10 cellular contexts compared by ENCODE assay signal in genomic region chr9:137156567-137157375, GRCh38. TPM values are rescaled to one million over a fixed set of nuclear protein-coding genes. Genes with fewer than 3 reads are reported as not detected.
A peak's percentile ranks its signal among the peaks of the same experiment; 100 is the strongest.
DNase-seq lines count a peak whose midpoint lies in the region; ATAC-seq, FAIRE-seq and TF ChIP-seq lines count a peak whose summit lies in the region.
"Had no signal": no experiment of that assay in that cellular context is flagged by ENCODE, and none has a peak within 500 bp of the region (broad histone marks: within the 10 kb centered on the region; RNA-seq: fewer than 3 reads in every experiment).

No MANE protein-coding gene starts in this region.

- dilution Hi-C loops in keratinocyte (cut with MboI; ENCODE audit: extremely low pct_ligation_motif_present, low sequenced_read_pairs): no loop called here

- H3K4me3 Mint-ChIP-seq in activated naive CD8-positive, alpha-beta T cell treated with anti-CD3 and anti-CD28 coated beads for 36 hours: peak overlapping the region; percentile 11

- in situ Hi-C loops in ACHN (cut with HindIII; ENCODE audit: low pct_ligation_motif_present, low pct_unique_long_range_greater_than_20kb, low sequenced_read_pairs): no loop called here

- no peaks in the 10 kb centered on the region for H3K36me3 ChIP-seq in PC-3 (ENCODE audit: low read depth, low read length)
- no peaks in the 10 kb centered on the region for H3K36me3 ChIP-seq in keratinocyte (ENCODE audit: control insufficient read depth in 2 of 2, extremely low read depth in 1 of 2, insufficient read depth in 2 of 2, low read length in 2 of 2)

- H3K27me3 ChIP-seq in PC-3 (ENCODE audit: low read length) (peaks cover 17% of the 10 kb centered on the region), keratinocyte (ENCODE audit: control insufficient read depth, extremely low read depth, insufficient read depth, low read length) (peaks cover 52% of the 10 kb centered on the region)

- H3F3A ChIP-seq in PC-3 (ENCODE audit: low read length, unreplicated experiment): no peaks in the 10 kb centered on the region

- H3K27me3 Mint-ChIP-seq in activated naive CD8-positive, alpha-beta T cell treated with anti-CD3 and anti-CD28 coated beads for 36 hours: peaks cover 55% of the 10 kb centered on the region

- ATAC-seq in PC-3 (peak; percentile 65), GM21619 (IDR thresholded peaks at IDR 0.05; ENCODE audit: unreplicated experiment) (no peak)

- intact Hi-C loops in PC-3 (cut with micrococcal nuclease): no loop called here

- peak; percentile 48 for DNase-seq in EH (ENCODE audit: low read depth)
- peak; percentile 39 for DNase-seq in PC-3
- DNase-seq in activated naive CD8-positive, alpha-beta T cell treated with anti-CD3 and anti-CD28 coated beads for 36 hours: peak; percentile 66
- DNase-seq in keratinocyte (ENCODE audit: low read depth, low spot score): peak; percentile 33
- peak; percentile 61 to 74 for DNase-seq in stimulated activated CD8-positive, alpha-beta memory T cell treated with anti-CD3 and anti-CD28 coated beads, Interleukin-7, amount 100 ng/mL, for 4 hours (ENCODE audit: low read depth in 2 of 2)
- no peak for DNase-seq in ACHN
- no peak for DNase-seq in superior temporal gyrus (ENCODE audit: extremely low spot score)

- no peaks in the 10 kb centered on the region for H3K9me3 ChIP-seq in PC-3 (ENCODE audit: low read length)
- H3K9me3 ChIP-seq in keratinocyte (ENCODE audit: control insufficient read depth, low read depth, low read length): no peaks in the 10 kb centered on the region

- H3K9ac ChIP-seq in PC-3 (ENCODE audit: low read length) (no peak overlapping the region), keratinocyte (ENCODE audit: control insufficient read depth, extremely low read depth, insufficient read depth, low read length) (peak overlapping the region; percentile 15)

- H4K20me1 ChIP-seq in PC-3 (ENCODE audit: low read length) (no peaks in the 10 kb centered on the region), keratinocyte (ENCODE audit: control insufficient read depth, extremely low read depth, insufficient read depth, low read length) (no peaks in the 10 kb centered on the region)

- no peak overlapping the region for H3K27ac Mint-ChIP-seq in activated naive CD8-positive, alpha-beta T cell treated with anti-CD3 and anti-CD28 coated beads for 36 hours

- H3K79me2 ChIP-seq in PC-3 (ENCODE audit: low read length) (no peaks in the 10 kb centered on the region), keratinocyte (ENCODE audit: control insufficient read depth, insufficient read depth, low read length) (no peaks in the 10 kb centered on the region)

- H3K9me2 ChIP-seq in PC-3 (replicated peaks; ENCODE audit: low read length): no peaks in the 10 kb centered on the region

- POLR2A ChIA-PET in PC-3 (lab: Charles Lee; ENCODE audit: unreplicated experiment): no interaction called here

- H3K4me2 ChIP-seq in PC-3 (ENCODE audit: low read length): peak overlapping the region; percentile 70
- peak overlapping the region; percentile 76 for H3K4me2 ChIP-seq in keratinocyte (ENCODE audit: control insufficient read depth, extremely low read depth, insufficient read depth, low read depth, low read length)

- no peak for TF ChIP-seq CTCF in PC-3 (conservative IDR thresholded peaks at IDR 0.05; ENCODE audit: low read depth, low read length)
- no peak for TF ChIP-seq CTCF in keratinocyte (optimal IDR thresholded peaks at IDR 0.05 in 1 of 3, IDR thresholded peaks at IDR 0.05 in 1 of 3, conservative IDR thresholded peaks at IDR 0.05 in 1 of 3; ENCODE audit: extremely low read depth in 1 of 3, insufficient read depth in 2 of 3, low read length in 3 of 3)

- peak overlapping the region; percentile 38; the same call in 1 of the 2 replicates for H2AFZ ChIP-seq in PC-3 (ENCODE audit: low read length)
- peak overlapping the region; percentile 80 for H2AFZ ChIP-seq in keratinocyte (ENCODE audit: control insufficient read depth, low read length)

- H3K36me3 Mint-ChIP-seq in activated naive CD8-positive, alpha-beta T cell treated with anti-CD3 and anti-CD28 coated beads for 36 hours: no peaks in the 10 kb centered on the region

- no peaks in the 10 kb centered on the region for H3K9me3 Mint-ChIP-seq in activated naive CD8-positive, alpha-beta T cell treated with anti-CD3 and anti-CD28 coated beads for 36 hours

- peak overlapping the region; percentile 31 for H3K4me3 ChIP-seq in PC-3 (ENCODE audit: low read length)
- H3K4me3 ChIP-seq in keratinocyte (ENCODE audit: control insufficient read depth in 2 of 3, extremely low read depth in 1 of 3, insufficient read depth in 2 of 3, low read depth in 1 of 3, low read length in 3 of 3): peak overlapping the region in 1 of 3 experiments; percentile 40

- H3K27ac ChIP-seq in PC-3 (ENCODE audit: low read length) (no peak overlapping the region), keratinocyte (ENCODE audit: control insufficient read depth, insufficient read depth, low read length) (no peak overlapping the region)

- CTCF ChIA-PET in PC-3 (lab: Charles Lee): interaction anchor here (0.6 to 0.8 kb wide), 3 partner anchors 53 to 71 kb away, joined by 3 to 7 read pairs (median 3); partner anchors contain the start of gene RNF224

- no peaks in the 10 kb centered on the region for H3K9me1 ChIP-seq in keratinocyte (ENCODE audit: control insufficient read depth, extremely low read depth, insufficient read depth, low read length)

- H3K4me1 Mint-ChIP-seq in activated naive CD8-positive, alpha-beta T cell treated with anti-CD3 and anti-CD28 coated beads for 36 hours: peaks cover 13% of the 10 kb centered on the region

- H3K4me1 ChIP-seq in PC-3 (ENCODE audit: insufficient read depth, low read length): no peaks in the 10 kb centered on the region; the same call in 1 of the 2 replicates
- H3K4me1 ChIP-seq in keratinocyte (ENCODE audit: control insufficient read depth, extremely low read depth, insufficient read depth, low read length): peaks cover 4% of the 10 kb centered on the region

- no peak for FAIRE-seq in keratinocyte (lab: Jason Lieb, UNC)

- BruUV-seq in PC-3 (replicated peaks; lab: Mats Ljungman, UMichigan): no TSS peak

RNA-seq across cellular contexts. Expression of gene LRRC26, which starts 13.1 kb away (rescaled TPM):
- 0.40 and 2.0 TPM in 2 replicates for total RNA-seq in PC-3 (2014; rRNA removed)
- not detected for total RNA-seq in activated naive CD8-positive, alpha-beta T cell treated with anti-CD3 and anti-CD28 coated beads for 36 hours
- not detected in 3 replicates for polyA plus RNA-seq in keratinocyte
- not detected for polyA plus RNA-seq in keratinocyte (2011; ENCODE audit: low read depth)
- polyA plus RNA-seq in keratinocyte (2011; cell fraction: cytosol; rRNA removed): not detected in 2 replicates
- not detected in 2 replicates for polyA plus RNA-seq in keratinocyte (2011; cell fraction: nucleus; rRNA removed)
- polyA plus RNA-seq in keratinocyte (2012; ENCODE audit: low replicate concordance): not detected in 2 replicates
- polyA minus RNA-seq in keratinocyte: not detected in 3 replicates
- not detected for polyA minus RNA-seq in keratinocyte (2011; cell fraction: cytosol; rRNA and poly(A)+ RNA removed)
- not detected in 2 replicates for polyA minus RNA-seq in keratinocyte (2011; cell fraction: nucleus; rRNA and poly(A)+ RNA removed)
- total RNA-seq: NCI-H460, skeletal muscle tissue had no signal

RNA-seq across cellular contexts. Expression of gene TMEM210, which starts 15.1 kb away (rescaled TPM):
- not detected in 2 replicates for total RNA-seq in PC-3 (2014; rRNA removed)
- total RNA-seq in activated naive CD8-positive, alpha-beta T cell treated with anti-CD3 and anti-CD28 coated beads for 36 hours: not detected
- not detected in 3 replicates for polyA plus RNA-seq in keratinocyte
- not detected for polyA plus RNA-seq in keratinocyte (2011; ENCODE audit: low read depth)
- not detected in 2 replicates for polyA plus RNA-seq in keratinocyte (2011; cell fraction: cytosol; rRNA removed)
- not detected in 2 replicates for polyA plus RNA-seq in keratinocyte (2011; cell fraction: nucleus; rRNA removed)
- polyA plus RNA-seq in keratinocyte (2012; ENCODE audit: low replicate concordance): not detected in 2 replicates
- polyA minus RNA-seq in keratinocyte: not detected in 3 replicates
- not detected for polyA minus RNA-seq in keratinocyte (2011; cell fraction: cytosol; rRNA and poly(A)+ RNA removed)
- not detected in 2 replicates for polyA minus RNA-seq in keratinocyte (2011; cell fraction: nucleus; rRNA and poly(A)+ RNA removed)
- total RNA-seq: NCI-H460, skeletal muscle tissue had no signal

RNA-seq across cellular contexts. Expression of gene GRIN1, which starts 17.8 kb away (rescaled TPM):
- 0.11 TPM in 1 of 2 replicates, not detected in the other for total RNA-seq in PC-3 (2014; rRNA removed)
- not detected for total RNA-seq in activated naive CD8-positive, alpha-beta T cell treated with anti-CD3 and anti-CD28 coated beads for 36 hours
- polyA plus RNA-seq in keratinocyte: 0.03 to 0.26 TPM (median 0.03 TPM) in 3 replicates
- not detected for polyA plus RNA-seq in keratinocyte (2011; ENCODE audit: low read depth)
- polyA plus RNA-seq in keratinocyte (2011; cell fraction: cytosol; rRNA removed): 0.06 TPM in 2 replicates
- polyA plus RNA-seq in keratinocyte (2011; cell fraction: nucleus; rRNA removed): 0.09 and 0.82 TPM in 2 replicates
- 0.05 and 0.34 TPM in 2 replicates for polyA plus RNA-seq in keratinocyte (2012; ENCODE audit: low replicate concordance)
- 0.16 TPM in 1 of 3 replicates, not detected in the others for polyA minus RNA-seq in keratinocyte
- not detected for polyA minus RNA-seq in keratinocyte (2011; cell fraction: cytosol; rRNA and poly(A)+ RNA removed)
- polyA minus RNA-seq in keratinocyte (2011; cell fraction: nucleus; rRNA and poly(A)+ RNA removed): 0.42 TPM in 1 of 2 replicates, not detected in the other
- total RNA-seq: NCI-H460, skeletal muscle tissue had no signal

RNA-seq across cellular contexts. Expression of gene ANAPC2, which starts 31.6 kb away (rescaled TPM):
- 21.6 and 30.2 TPM in 2 replicates for total RNA-seq in PC-3 (2014; rRNA removed)
- total RNA-seq in activated naive CD8-positive, alpha-beta T cell treated with anti-CD3 and anti-CD28 coated beads for 36 hours: 10 to 100 TPM; 42.6 to 48.3 TPM
- 11.9 to 24.0 TPM (median 13.8 TPM) in 3 replicates for polyA plus RNA-seq in keratinocyte
- 21.5 TPM for polyA plus RNA-seq in keratinocyte (2011; ENCODE audit: low read depth)
- polyA plus RNA-seq in keratinocyte (2011; cell fraction: cytosol; rRNA removed): 3.5 and 7.7 TPM in 2 replicates
- polyA plus RNA-seq in keratinocyte (2011; cell fraction: nucleus; rRNA removed): 61.6 and 81.3 TPM in 2 replicates
- polyA plus RNA-seq in keratinocyte (2012; ENCODE audit: low replicate concordance): 16.2 and 18.6 TPM in 2 replicates
- polyA minus RNA-seq in keratinocyte: 14.4 to 24.1 TPM (median 15.5 TPM) in 3 replicates
- 52.2 TPM for polyA minus RNA-seq in keratinocyte (2011; cell fraction: cytosol; rRNA and poly(A)+ RNA removed)
- polyA minus RNA-seq in keratinocyte (2011; cell fraction: nucleus; rRNA and poly(A)+ RNA removed): 23.4 and 24.1 TPM in 2 replicates

RNA-seq across cellular contexts. Expression of gene SSNA1, which starts 31.7 kb away (rescaled TPM):
- total RNA-seq in PC-3 (2014; rRNA removed): 123 and 148 TPM in 2 replicates
- total RNA-seq in activated naive CD8-positive, alpha-beta T cell treated with anti-CD3 and anti-CD28 coated beads for 36 hours: 10 to 100 TPM; 78.1 to 80.1 TPM
- 45.3 to 63.2 TPM (median 56.7 TPM) in 3 replicates for polyA plus RNA-seq in keratinocyte
- polyA plus RNA-seq in keratinocyte (2011; ENCODE audit: low read depth): 29.9 TPM
- 29.0 and 62.0 TPM in 2 replicates for polyA plus RNA-seq in keratinocyte (2011; cell fraction: cytosol; rRNA removed)
- polyA plus RNA-seq in keratinocyte (2011; cell fraction: nucleus; rRNA removed): 19.6 and 21.1 TPM in 2 replicates
- polyA plus RNA-seq in keratinocyte (2012; ENCODE audit: low replicate concordance): 35.5 and 82.8 TPM in 2 replicates
- 18.6 to 38.3 TPM (median 23.0 TPM) in 3 replicates for polyA minus RNA-seq in keratinocyte
- 45.1 TPM for polyA minus RNA-seq in keratinocyte (2011; cell fraction: cytosol; rRNA and poly(A)+ RNA removed)
- 7.0 and 9.4 TPM in 2 replicates for polyA minus RNA-seq in keratinocyte (2011; cell fraction: nucleus; rRNA and poly(A)+ RNA removed)

Comparison
In these comparisons a context has a peak if more than half of its experiments do, and no peak if none do; other contexts are left out.
1. DNase-seq: peak in EH (single experiment), PC-3 (single experiment), activated naive CD8-positive, alpha-beta T cell treated with anti-CD3 and anti-CD28 coated beads for 36 hours (single experiment), keratinocyte (single experiment) and stimulated activated CD8-positive, alpha-beta memory T cell treated with anti-CD3 and anti-CD28 coated beads, Interleukin-7, amount 100 ng/mL, for 4 hours (2 of 2); none in ACHN (single experiment) and superior temporal gyrus (single experiment).